In genomic region chr14:88798161-88798560, GRCh38 we compare ENCODE assay signal across 14 cellular contexts. TPM values are rescaled to one million over a fixed set of nuclear protein-coding genes. Genes with fewer than 3 reads are reported as not detected.
DNase-seq lines count a peak whose midpoint lies in the region; ATAC-seq and FAIRE-seq lines count a peak whose summit lies in the region.
"Had no signal": no experiment of that assay in that cellular context is flagged by ENCODE, and none has a peak within 500 bp of the region (broad histone marks: within the 10 kb centered on the region; RNA-seq: fewer than 3 reads in every experiment).

No MANE protein-coding gene starts in this region.

- H3K27ac Mint-ChIP-seq in activated CD4-positive, alpha-beta T cell treated with anti-CD3 and anti-CD28 coated beads, Interleukin-2, amount 10 ng/mL, durations not matched to agents 24 days and 14 days: no peak overlapping the region
- H3K27ac Mint-ChIP-seq: T-helper 17 cell had no signal

- no peaks in the 10 kb centered on the region for H3K36me3 Mint-ChIP-seq in activated CD4-positive, alpha-beta T cell treated with anti-CD3 and anti-CD28 coated beads, Interleukin-2, amount 10 ng/mL, durations not matched to agents 24 days and 14 days (ENCODE audit: low read depth)

- DNase-seq in DMS79 treated with DMSO at 0.1 percent for 48 hours (lab: John Stamatoyannopoulos, UW) (peak; percentile 95), NCI-H1694 treated with DMSO at 0.1 percent for 48 hours (lab: John Stamatoyannopoulos, UW) (peak; percentile 76), NCI-H69 (lab: John Stamatoyannopoulos, UW) (peak; percentile 95), H7 (no peak)
- no peak for DNase-seq in activated CD4-positive, alpha-beta T cell treated with anti-CD3 and anti-CD28 coated beads, Interleukin-2, amount 10 ng/mL, durations not matched to agents 24 days and 14 days
- DNase-seq: foreskin melanocyte, right cardiac atrium, substantia nigra, T-helper 17 cell had no signal

- H3K36me3 ChIP-seq in H7 (replicated peaks; ENCODE audit: control insufficient read depth, insufficient read depth, low read length): no peaks in the 10 kb centered on the region

- peaks cover 33% of the 10 kb centered on the region for H3K27me3 Mint-ChIP-seq in activated CD4-positive, alpha-beta T cell treated with anti-CD3 and anti-CD28 coated beads, Interleukin-2, amount 10 ng/mL, durations not matched to agents 24 days and 14 days

- no peaks in the 10 kb centered on the region for H3K9me3 Mint-ChIP-seq in activated CD4-positive, alpha-beta T cell treated with anti-CD3 and anti-CD28 coated beads, Interleukin-2, amount 10 ng/mL, durations not matched to agents 24 days and 14 days
- H3K9me3 Mint-ChIP-seq: neural crest cell had no signal

- no peaks in the 10 kb centered on the region for H3K4me1 Mint-ChIP-seq in activated CD4-positive, alpha-beta T cell treated with anti-CD3 and anti-CD28 coated beads, Interleukin-2, amount 10 ng/mL, durations not matched to agents 24 days and 14 days

- ATAC-seq in GM18868 (IDR thresholded peaks at IDR 0.05; ENCODE audit: unreplicated experiment) (no peak), HG03196 (IDR thresholded peaks at IDR 0.05; ENCODE audit: unreplicated experiment) (no peak)
- ATAC-seq: activated CD4-positive, CD25-positive, alpha-beta regulatory T cell treated with anti-CD3 and anti-CD28 coated beads, Interleukin-2, amount 50 U/mL, for 24 hours; right cardiac atrium; T-helper 17 cell had no signal

- H3K4me3 Mint-ChIP-seq in activated CD4-positive, alpha-beta T cell treated with anti-CD3 and anti-CD28 coated beads, Interleukin-2, amount 10 ng/mL, durations not matched to agents 24 days and 14 days: no peak overlapping the region
- H3K4me3 Mint-ChIP-seq: neural crest cell, T-helper 17 cell had no signal

- intact Hi-C loops in activated CD4-positive, alpha-beta T cell treated with anti-CD3 and anti-CD28 coated beads, Interleukin-2, amount 10 ng/mL, durations not matched to agents 24 days and 14 days (cut with micrococcal nuclease): no loop called here

- H3K4me3 ChIP-seq in H7 (ENCODE audit: insufficient read depth, low read depth, low read length): no peak overlapping the region

- H3K27me3 ChIP-seq in H7 (ENCODE audit: control insufficient read depth, insufficient read depth, low read length): peaks cover 2% of the 10 kb centered on the region; the same call in 1 of the 2 replicates

- FAIRE-seq in islet of Langerhans (lab: Jason Lieb, UNC): peak; percentile 87

RNA-seq across cellular contexts. Expression of gene EML5, which starts 5.4 kb away (rescaled TPM):
- 0.07 and 0.38 TPM in 2 replicates for total RNA-seq in H7 (2014; rRNA removed; shearing (Covaris generic))
- 0.66 and 0.82 TPM in 2 replicates for total RNA-seq in activated CD4-positive, alpha-beta T cell treated with anti-CD3 and anti-CD28 coated beads, Interleukin-2, amount 10 ng/mL, durations not matched to agents 24 days and 14 days

RNA-seq across cellular contexts. Expression of gene TTC8, which starts 26.3 kb away (rescaled TPM):
- total RNA-seq in H7 (2014; rRNA removed; shearing (Covaris generic)): 14.1 and 16.7 TPM in 2 replicates
- total RNA-seq in activated CD4-positive, alpha-beta T cell treated with anti-CD3 and anti-CD28 coated beads, Interleukin-2, amount 10 ng/mL, durations not matched to agents 24 days and 14 days: 3.4 and 4.2 TPM in 2 replicates

Comparison
In these comparisons a context has a peak if more than half of its experiments do, and no peak if none do; other contexts are left out.
1. DNase-seq: peak in DMS79 treated with DMSO at 0.1 percent for 48 hours (single experiment), NCI-H1694 treated with DMSO at 0.1 percent for 48 hours (single experiment) and NCI-H69 (single experiment); none in H7 (single experiment) and activated CD4-positive, alpha-beta T cell treated with anti-CD3 and anti-CD28 coated beads, Interleukin-2, amount 10 ng/mL, durations not matched to agents 24 days and 14 days (single experiment).